3 cellular contexts compared by ENCODE assay signal in the genomic region with DNA sequence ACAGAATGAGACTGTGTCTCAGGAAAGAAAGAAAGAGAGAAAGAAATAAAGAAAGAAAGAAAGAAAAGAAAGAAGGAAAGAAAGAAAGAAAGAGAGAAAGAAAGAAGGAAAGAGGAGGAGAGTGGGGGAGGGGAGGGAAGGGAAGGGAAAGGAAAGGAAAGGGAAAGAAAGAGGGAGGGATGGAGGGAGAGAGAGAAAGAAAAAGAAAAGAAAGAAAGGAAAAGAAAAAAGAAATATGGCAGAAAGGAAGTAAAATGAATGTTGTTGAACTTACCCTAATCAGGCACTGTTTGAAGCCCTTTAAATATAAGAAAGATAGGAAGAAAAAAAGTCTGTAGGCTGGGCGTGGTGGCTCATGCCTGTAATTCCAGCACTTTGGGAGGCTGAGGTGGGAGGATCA.
A peak's percentile ranks its signal among the peaks of the same experiment; 100 is the strongest.
TF ChIP-seq lines count a peak whose summit lies in the region.

No MANE protein-coding gene starts in this region.

TF ChIP-seq in HEK293, 187 proteins besides CTCF, POLR2A, EP300 and RAD21:
- TF ChIP-seq, protein P1, sequence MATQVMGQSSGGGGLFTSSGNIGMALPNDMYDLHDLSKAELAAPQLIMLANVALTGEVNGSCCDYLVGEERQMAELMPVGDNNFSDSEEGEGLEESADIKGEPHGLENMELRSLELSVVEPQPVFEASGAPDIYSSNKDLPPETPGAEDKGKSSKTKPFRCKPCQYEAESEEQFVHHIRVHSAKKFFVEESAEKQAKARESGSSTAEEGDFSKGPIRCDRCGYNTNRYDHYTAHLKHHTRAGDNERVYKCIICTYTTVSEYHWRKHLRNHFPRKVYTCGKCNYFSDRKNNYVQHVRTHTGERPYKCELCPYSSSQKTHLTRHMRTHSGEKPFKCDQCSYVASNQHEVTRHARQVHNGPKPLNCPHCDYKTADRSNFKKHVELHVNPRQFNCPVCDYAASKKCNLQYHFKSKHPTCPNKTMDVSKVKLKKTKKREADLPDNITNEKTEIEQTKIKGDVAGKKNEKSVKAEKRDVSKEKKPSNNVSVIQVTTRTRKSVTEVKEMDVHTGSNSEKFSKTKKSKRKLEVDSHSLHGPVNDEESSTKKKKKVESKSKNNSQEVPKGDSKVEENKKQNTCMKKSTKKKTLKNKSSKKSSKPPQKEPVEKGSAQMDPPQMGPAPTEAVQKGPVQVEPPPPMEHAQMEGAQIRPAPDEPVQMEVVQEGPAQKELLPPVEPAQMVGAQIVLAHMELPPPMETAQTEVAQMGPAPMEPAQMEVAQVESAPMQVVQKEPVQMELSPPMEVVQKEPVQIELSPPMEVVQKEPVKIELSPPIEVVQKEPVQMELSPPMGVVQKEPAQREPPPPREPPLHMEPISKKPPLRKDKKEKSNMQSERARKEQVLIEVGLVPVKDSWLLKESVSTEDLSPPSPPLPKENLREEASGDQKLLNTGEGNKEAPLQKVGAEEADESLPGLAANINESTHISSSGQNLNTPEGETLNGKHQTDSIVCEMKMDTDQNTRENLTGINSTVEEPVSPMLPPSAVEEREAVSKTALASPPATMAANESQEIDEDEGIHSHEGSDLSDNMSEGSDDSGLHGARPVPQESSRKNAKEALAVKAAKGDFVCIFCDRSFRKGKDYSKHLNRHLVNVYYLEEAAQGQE (tag by site-specific recombination; IDR thresholded peaks at IDR 0.05): no peak
- TF ChIP-seq ZNF423 (tag by site-specific recombination; IDR thresholded peaks at IDR 0.05) (no peak), ZNF366 (tag by site-specific recombination; conservative IDR thresholded peaks at IDR 0.05) (peak; percentile 33; the same call in 1 of the 2 replicates)

TF ChIP-seq in WTC11, 78 proteins besides CTCF, POLR2A, EP300 and RAD21:
- TF ChIP-seq, protein P2, sequence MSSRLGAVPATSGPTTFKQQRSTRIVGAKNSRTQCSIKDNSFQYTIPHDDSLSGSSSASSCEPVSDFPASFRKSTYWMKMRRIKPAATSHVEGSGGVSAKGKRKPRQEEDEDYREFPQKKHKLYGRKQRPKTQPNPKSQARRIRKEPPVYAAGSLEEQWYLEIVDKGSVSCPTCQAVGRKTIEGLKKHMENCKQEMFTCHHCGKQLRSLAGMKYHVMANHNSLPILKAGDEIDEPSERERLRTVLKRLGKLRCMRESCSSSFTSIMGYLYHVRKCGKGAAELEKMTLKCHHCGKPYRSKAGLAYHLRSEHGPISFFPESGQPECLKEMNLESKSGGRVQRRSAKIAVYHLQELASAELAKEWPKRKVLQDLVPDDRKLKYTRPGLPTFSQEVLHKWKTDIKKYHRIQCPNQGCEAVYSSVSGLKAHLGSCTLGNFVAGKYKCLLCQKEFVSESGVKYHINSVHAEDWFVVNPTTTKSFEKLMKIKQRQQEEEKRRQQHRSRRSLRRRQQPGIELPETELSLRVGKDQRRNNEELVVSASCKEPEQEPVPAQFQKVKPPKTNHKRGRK (CRISPR knock-in tag; IDR thresholded peaks at IDR 0.05; ENCODE audit: borderline replicate concordance): peak; percentile 75; the same call in 1 of the 2 replicates
- TF ChIP-seq JAZF1 (CRISPR knock-in tag; IDR thresholded peaks at IDR 0.05): no peak

TF ChIP-seq in K562, 482 proteins besides CTCF, POLR2A, EP300 and RAD21:
- TF ChIP-seq TEAD1 (CRISPR knock-in tag; IDR thresholded peaks at IDR 0.05) (no peak), DIDO1 (tag; IDR thresholded peaks at IDR 0.05; ENCODE audit: low read depth) (no peak), NR4A1 (CRISPR knock-in tag; IDR thresholded peaks at IDR 0.05) (no peak), NR4A1 (tag; IDR thresholded peaks at IDR 0.05) (no peak)
- TF ChIP-seq, protein P3, sequence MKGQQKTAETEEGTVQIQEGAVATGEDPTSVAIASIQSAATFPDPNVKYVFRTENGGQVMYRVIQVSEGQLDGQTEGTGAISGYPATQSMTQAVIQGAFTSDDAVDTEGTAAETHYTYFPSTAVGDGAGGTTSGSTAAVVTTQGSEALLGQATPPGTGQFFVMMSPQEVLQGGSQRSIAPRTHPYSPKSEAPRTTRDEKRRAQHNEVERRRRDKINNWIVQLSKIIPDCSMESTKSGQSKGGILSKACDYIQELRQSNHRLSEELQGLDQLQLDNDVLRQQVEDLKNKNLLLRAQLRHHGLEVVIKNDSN (CRISPR knock-in tag; IDR thresholded peaks at IDR 0.05): no peak
- TF ChIP-seq, protein P2 (tag; IDR thresholded peaks at IDR 0.05): peak; percentile 53; the same call in 1 of the 2 replicates
- TF ChIP-seq, protein P4, sequence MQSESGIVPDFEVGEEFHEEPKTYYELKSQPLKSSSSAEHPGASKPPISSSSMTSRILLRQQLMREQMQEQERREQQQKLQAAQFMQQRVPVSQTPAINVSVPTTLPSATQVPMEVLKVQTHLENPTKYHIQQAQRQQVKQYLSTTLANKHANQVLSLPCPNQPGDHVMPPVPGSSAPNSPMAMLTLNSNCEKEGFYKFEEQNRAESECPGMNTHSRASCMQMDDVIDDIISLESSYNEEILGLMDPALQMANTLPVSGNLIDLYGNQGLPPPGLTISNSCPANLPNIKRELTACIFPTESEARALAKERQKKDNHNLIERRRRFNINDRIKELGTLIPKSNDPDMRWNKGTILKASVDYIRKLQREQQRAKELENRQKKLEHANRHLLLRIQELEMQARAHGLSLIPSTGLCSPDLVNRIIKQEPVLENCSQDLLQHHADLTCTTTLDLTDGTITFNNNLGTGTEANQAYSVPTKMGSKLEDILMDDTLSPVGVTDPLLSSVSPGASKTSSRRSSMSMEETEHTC (IDR thresholded peaks at IDR 0.05): no peak
- TF ChIP-seq, protein P5, sequence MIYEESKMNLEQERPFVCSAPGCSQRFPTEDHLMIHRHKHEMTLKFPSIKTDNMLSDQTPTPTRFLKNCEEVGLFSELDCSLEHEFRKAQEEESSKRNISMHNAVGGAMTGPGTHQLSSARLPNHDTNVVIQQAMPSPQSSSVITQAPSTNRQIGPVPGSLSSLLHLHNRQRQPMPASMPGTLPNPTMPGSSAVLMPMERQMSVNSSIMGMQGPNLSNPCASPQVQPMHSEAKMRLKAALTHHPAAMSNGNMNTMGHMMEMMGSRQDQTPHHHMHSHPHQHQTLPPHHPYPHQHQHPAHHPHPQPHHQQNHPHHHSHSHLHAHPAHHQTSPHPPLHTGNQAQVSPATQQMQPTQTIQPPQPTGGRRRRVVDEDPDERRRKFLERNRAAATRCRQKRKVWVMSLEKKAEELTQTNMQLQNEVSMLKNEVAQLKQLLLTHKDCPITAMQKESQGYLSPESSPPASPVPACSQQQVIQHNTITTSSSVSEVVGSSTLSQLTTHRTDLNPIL (CRISPR knock-in tag; IDR thresholded peaks at IDR 0.05): no peak
- TF ChIP-seq, protein P6, sequence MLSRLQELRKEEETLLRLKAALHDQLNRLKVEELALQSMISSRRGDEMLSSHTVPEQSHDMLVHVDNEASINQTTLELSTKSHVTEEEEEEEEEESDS (CRISPR knock-in tag; IDR thresholded peaks at IDR 0.05): no peak
